In the genomic region with DNA sequence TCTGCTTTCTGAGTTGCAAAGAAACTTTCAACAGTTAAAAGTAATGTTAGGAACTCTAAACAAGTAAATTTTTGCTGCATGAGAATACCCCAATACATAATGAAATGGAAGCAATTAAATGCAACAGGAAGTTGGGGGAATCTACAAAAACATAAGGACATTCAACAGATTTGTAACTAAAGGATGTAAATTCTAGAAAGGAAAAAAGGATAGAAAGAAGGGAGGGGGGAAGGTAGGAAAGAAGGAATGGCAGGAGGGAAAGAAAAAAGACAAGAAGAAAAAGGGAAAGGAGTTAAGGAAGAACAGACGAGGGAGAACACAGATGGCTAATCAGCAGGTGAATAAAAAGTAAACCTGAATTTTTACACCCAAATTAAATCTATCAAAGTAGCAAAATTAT, we compare ENCODE assay signal across 11 cellular contexts.
"Had no signal": no experiment of that assay in that cellular context is flagged by ENCODE, and none has a peak within 500 bp of the region (broad histone marks: within the 10 kb centered on the region; RNA-seq: fewer than 3 reads in every experiment).

No MANE protein-coding gene starts in this region.

- H3K36me3 Mint-ChIP-seq: activated CD4-positive, alpha-beta memory T cell treated with anti-CD3 and anti-CD28 coated beads for 36 hours had no signal

- H3K27ac ChIP-seq: colonic mucosa, heart right ventricle, left lung, pancreas, thyroid gland, vagina had no signal

- H3K27ac Mint-ChIP-seq: activated CD4-positive, alpha-beta memory T cell treated with anti-CD3 and anti-CD28 coated beads for 36 hours had no signal

- H3K4me1 ChIP-seq: colonic mucosa, left lung, vagina had no signal

- H3K9me3 ChIP-seq: colonic mucosa, pancreas, thyroid gland, vagina had no signal

- H3K9me3 Mint-ChIP-seq: activated CD4-positive, alpha-beta memory T cell treated with anti-CD3 and anti-CD28 coated beads for 36 hours had no signal

- H3K36me3 ChIP-seq: colonic mucosa, heart right ventricle, left lung, pancreas, thyroid gland, vagina had no signal

- DNase-seq: activated CD4-positive, alpha-beta memory T cell treated with anti-CD3 and anti-CD28 coated beads for 36 hours; activated naive CD4-positive, alpha-beta T cell treated with Interleukin-2 at 50 U/mL for 16 hours; colonic mucosa; foreskin melanocyte; heart right ventricle; left lung; pancreas; stimulated activated CD4-positive, alpha-beta T cell treated with anti-CD3 and anti-CD28 coated beads, Interleukin-4, amount 100 ng/mL, for 1 hour; stimulated activated CD8-positive, alpha-beta memory T cell treated with anti-CD3 and anti-CD28 coated beads, Interleukin-4, amount 100 ng/mL, for 48 hours; thyroid gland had no signal

- H3K4me3 ChIP-seq: thyroid gland had no signal
